In genomic region chr9:123225374-123225813, GRCh38 we compare ENCODE assay signal across 8 cellular contexts. TPM values are rescaled to one million over a fixed set of nuclear protein-coding genes. Genes with fewer than 3 reads are reported as not detected.
DNase-seq lines count a peak whose midpoint lies in the region; ATAC-seq and TF ChIP-seq lines count a peak whose summit lies in the region.

No MANE protein-coding gene starts in this region.

- peak; percentile 77 for DNase-seq in T-helper 2 cell treated with Interferon-gamma antibody and Interleukin-4, amounts not matched to agents 5 μg/mL and 100 μg/mL, for 36 hours (ENCODE audit: low spot score)
- DNase-seq in astrocyte of the hippocampus (ENCODE audit: low read depth, low spot score) (peak; percentile 74), left kidney (ENCODE audit: low read depth, low spot score) (peak; percentile 57), mesenteric fat pad (ENCODE audit: low spot score) (no peak)
- DNase-seq in stimulated activated CD8-positive, alpha-beta memory T cell treated with anti-CD3 and anti-CD28 coated beads, Interleukin-15, amount 100 ng/mL, for 1 hour (ENCODE audit: low read depth), result peak; percentile 10

- H3K27me3 ChIP-seq in DOHH2 (ENCODE audit: control insufficient read depth, low read length), result no peaks in the 10 kb centered on the region

- H3K36me3 ChIP-seq in DOHH2 (ENCODE audit: control insufficient read depth, low read length), result peaks cover 80% of the 10 kb centered on the region

- H3K27ac ChIP-seq in DOHH2 (ENCODE audit: low read depth, low read length), result peak overlapping the region; percentile 41

- H3K36me3 Mint-ChIP-seq in T-helper 2 cell treated with Interferon-gamma antibody and Interleukin-4, amounts not matched to agents 5 μg/mL and 100 μg/mL, for 36 hours (ENCODE audit: low read depth), result no peaks in the 10 kb centered on the region

- peaks cover 98% of the 10 kb centered on the region for H3K4me1 ChIP-seq in DOHH2 (ENCODE audit: control insufficient read depth, low read length)

- H3K9me3 ChIP-seq in DOHH2 (ENCODE audit: control insufficient read depth, insufficient read depth, low read length), result no peaks in the 10 kb centered on the region

- no peak overlapping the region for H3K27ac Mint-ChIP-seq in T-helper 2 cell treated with Interferon-gamma antibody and Interleukin-4, amounts not matched to agents 5 μg/mL and 100 μg/mL, for 36 hours

- no peak overlapping the region for H3K4me3 Mint-ChIP-seq in T-helper 2 cell treated with Interferon-gamma antibody and Interleukin-4, amounts not matched to agents 5 μg/mL and 100 μg/mL, for 36 hours

- peaks cover 25% of the 10 kb centered on the region for H3F3A ChIP-seq in DOHH2 (ENCODE audit: control insufficient read depth, insufficient read depth)

- peak; percentile 82 for TF ChIP-seq CTCF in DOHH2 (IDR thresholded peaks at IDR 0.05; ENCODE audit: low read depth, low read length, poor library complexity, severe bottlenecking)

- H3K9me3 Mint-ChIP-seq in T-helper 2 cell treated with Interferon-gamma antibody and Interleukin-4, amounts not matched to agents 5 μg/mL and 100 μg/mL, for 36 hours, result no peaks in the 10 kb centered on the region

- H3K27me3 Mint-ChIP-seq in T-helper 2 cell treated with Interferon-gamma antibody and Interleukin-4, amounts not matched to agents 5 μg/mL and 100 μg/mL, for 36 hours (ENCODE audit: low read depth), result no peaks in the 10 kb centered on the region

- H3K4me1 Mint-ChIP-seq in T-helper 2 cell treated with Interferon-gamma antibody and Interleukin-4, amounts not matched to agents 5 μg/mL and 100 μg/mL, for 36 hours (ENCODE audit: low read depth), result peaks cover 13% of the 10 kb centered on the region

- H3K79me2 ChIP-seq in DOHH2 (ENCODE audit: control insufficient read depth, low read length), result peaks cover 99% of the 10 kb centered on the region

- H4K20me1 ChIP-seq in DOHH2 (ENCODE audit: control insufficient read depth, insufficient read depth, low read depth, low read length), result no peaks in the 10 kb centered on the region

- H3K4me2 ChIP-seq in DOHH2 (ENCODE audit: low read length), result peak overlapping the region; percentile 44

- H3K4me3 ChIP-seq in DOHH2 (ENCODE audit: low read length), result peak overlapping the region; percentile 17; the same call in 1 of the 2 replicates

- H3K9me2 ChIP-seq in DOHH2 (replicated peaks; ENCODE audit: control insufficient read depth, low read length), result no peaks in the 10 kb centered on the region

- peak; percentile 92 for ATAC-seq in GM19438 (IDR thresholded peaks at IDR 0.05; ENCODE audit: low read depth, unreplicated experiment)
- peak; percentile 74 for ATAC-seq in HG03457 (IDR thresholded peaks at IDR 0.05; ENCODE audit: unreplicated experiment)

RNA-seq across cellular contexts. Expression of gene STRBP, which starts 43.0 kb away (rescaled TPM):
- 8.7 TPM for total RNA-seq in mesenteric fat pad
